In genomic region chr19:41430907-41431306, GRCh38 we compare ENCODE assay signal across 17 cellular contexts. TPM values are rescaled to one million over a fixed set of nuclear protein-coding genes. Genes with fewer than 3 reads are reported as not detected.
DNase-seq lines count a peak whose midpoint lies in the region; ATAC-seq, FAIRE-seq and TF ChIP-seq lines count a peak whose summit lies in the region.
"Had no signal": no experiment of that assay in that cellular context is flagged by ENCODE, and none has a peak within 500 bp of the region (broad histone marks: within the 10 kb centered on the region; RNA-seq: fewer than 3 reads in every experiment).

No MANE protein-coding gene starts in this region.

- in situ Hi-C loops in gastrocnemius medialis (cut with MboI; ENCODE audit: low sequenced_read_pairs in 4 of 4): no loop called here

- H3K27ac Mint-ChIP-seq in activated CD4-positive, alpha-beta memory T cell treated with anti-CD3 and anti-CD28 coated beads, Interleukin-2, amount 10 ng/mL, durations not matched to agents 7 days and 5 days: peak overlapping the region; percentile 51
- H3K27ac Mint-ChIP-seq in activated CD4-positive, alpha-beta memory T cell treated with anti-CD3 and anti-CD28 coated beads for 36 hours: no peak overlapping the region

- H3K27ac ChIP-seq in gastrocnemius medialis: peak overlapping the region; percentile 70 to 89 (median 76)
- no peak overlapping the region for H3K27ac ChIP-seq in body of pancreas
- no peak overlapping the region for H3K27ac ChIP-seq in kidney (ENCODE audit: low read depth in 2 of 2, low read length in 2 of 2)
- H3K27ac ChIP-seq: A549, coronary artery had no signal

- TF ChIP-seq POLR2A in gastrocnemius medialis (IDR thresholded peaks at IDR 0.05): no peak
- TF ChIP-seq POLR2A in body of pancreas (IDR thresholded peaks at IDR 0.05): no peak

- CTCF ChIA-PET in activated CD4-positive, alpha-beta memory T cell treated with anti-CD3 and anti-CD28 coated beads, Interleukin-2, amount 10 ng/mL, durations not matched to agents 7 days and 5 days (lab: Charles Lee): interaction anchor here (0.6 to 1.7 kb wide), 8 partner anchors 9 to 1125 kb away, joined by 3 to 6 read pairs (median 3); partner anchors contain the start of genes B9D2 and DMAC2
- CTCF ChIA-PET in activated CD4-positive, alpha-beta memory T cell treated with anti-CD3 and anti-CD28 coated beads for 36 hours (lab: Charles Lee): interaction anchor here (1.0 to 1.9 kb wide), 3 partner anchors 9 to 94 kb away, joined by 3 to 6 read pairs (median 3); partner anchors contain the start of gene DMAC2

- H3K4me1 Mint-ChIP-seq in activated CD4-positive, alpha-beta memory T cell treated with anti-CD3 and anti-CD28 coated beads, Interleukin-2, amount 10 ng/mL, durations not matched to agents 7 days and 5 days: peaks cover 40% of the 10 kb centered on the region
- peaks cover 20% of the 10 kb centered on the region for H3K4me1 Mint-ChIP-seq in activated CD4-positive, alpha-beta memory T cell treated with anti-CD3 and anti-CD28 coated beads for 36 hours (ENCODE audit: low read depth)

- no peaks in the 10 kb centered on the region for H3K27me3 Mint-ChIP-seq in activated CD4-positive, alpha-beta memory T cell treated with anti-CD3 and anti-CD28 coated beads, Interleukin-2, amount 10 ng/mL, durations not matched to agents 7 days and 5 days
- no peaks in the 10 kb centered on the region for H3K27me3 Mint-ChIP-seq in activated CD4-positive, alpha-beta memory T cell treated with anti-CD3 and anti-CD28 coated beads for 36 hours

- no peaks in the 10 kb centered on the region for H3K9me3 ChIP-seq in gastrocnemius medialis
- no peaks in the 10 kb centered on the region for H3K9me3 ChIP-seq in body of pancreas
- no peaks in the 10 kb centered on the region for H3K9me3 ChIP-seq in kidney (ENCODE audit: control insufficient read depth in 1 of 2, low read length in 2 of 2)
- H3K9me3 ChIP-seq: A549 had no signal

- no peak overlapping the region for H3K4me3 Mint-ChIP-seq in activated CD4-positive, alpha-beta memory T cell treated with anti-CD3 and anti-CD28 coated beads, Interleukin-2, amount 10 ng/mL, durations not matched to agents 7 days and 5 days
- no peak overlapping the region for H3K4me3 Mint-ChIP-seq in activated CD4-positive, alpha-beta memory T cell treated with anti-CD3 and anti-CD28 coated beads for 36 hours
- H3K4me3 Mint-ChIP-seq: CD14-positive monocyte had no signal

- no peak for FAIRE-seq in kidney (lab: Jason Lieb, UNC)

- H3K36me3 Mint-ChIP-seq in activated CD4-positive, alpha-beta memory T cell treated with anti-CD3 and anti-CD28 coated beads, Interleukin-2, amount 10 ng/mL, durations not matched to agents 7 days and 5 days (ENCODE audit: low read depth): peaks cover 34% of the 10 kb centered on the region
- peaks cover 18% of the 10 kb centered on the region for H3K36me3 Mint-ChIP-seq in activated CD4-positive, alpha-beta memory T cell treated with anti-CD3 and anti-CD28 coated beads for 36 hours

- ATAC-seq in gastrocnemius medialis (no peak), body of pancreas (no peak), GM21717 (IDR thresholded peaks at IDR 0.05; ENCODE audit: unreplicated experiment) (no peak)
- ATAC-seq: Panc1; stimulated activated naive CD8-positive, alpha-beta T cell treated with anti-CD3 and anti-CD28 coated beads, Interleukin-15, Interleukin-2, amounts not matched to agents 100 U/mL and 50 U/mL, for 24 hours had no signal

- H3K4me3 ChIP-seq in gastrocnemius medialis (no peak overlapping the region), body of pancreas (no peak overlapping the region), kidney (ENCODE audit: low read length in 2 of 2) (no peak overlapping the region)
- H3K4me3 ChIP-seq: A549, coronary artery had no signal

- no peak overlapping the region for H3K9ac ChIP-seq in kidney (ENCODE audit: low read length in 2 of 2)

- TF ChIP-seq CTCF in gastrocnemius medialis (IDR thresholded peaks at IDR 0.05 in 4 of 5, conservative IDR thresholded peaks at IDR 0.05 in 1 of 5) (no peak), body of pancreas (IDR thresholded peaks at IDR 0.05) (no peak), kidney (IDR thresholded peaks at IDR 0.05; ENCODE audit: borderline replicate concordance, extremely low read depth, insufficient read depth) (no peak)

- 79 to 82% methylated on average over 6 of the region's 6 CpGs for WGBS in body of pancreas, 2 donors

- H3K36me3 ChIP-seq in gastrocnemius medialis: peaks cover 0 to 17% of the 10 kb centered on the region in 2 donors
- H3K36me3 ChIP-seq in body of pancreas (replicated peaks in 1 of 2; ENCODE audit: insufficient read depth in 1 of 2, low read depth in 2 of 2): peaks cover 0 to 8% of the 10 kb centered on the region in 2 donors
- H3K36me3 ChIP-seq in kidney (ENCODE audit: control insufficient read depth in 1 of 2, insufficient read depth in 2 of 2, low read length in 2 of 2): peaks cover 6 to 18% of the 10 kb centered on the region in 2 donors

- peaks cover 23 to 38% of the 10 kb centered on the region in 2 donors for H3K4me1 ChIP-seq in gastrocnemius medialis
- H3K4me1 ChIP-seq in body of pancreas: peaks cover 9% of the 10 kb centered on the region
- H3K4me1 ChIP-seq in kidney (ENCODE audit: control insufficient read depth in 1 of 2, insufficient read depth in 1 of 2, low read depth in 1 of 2, low read length in 2 of 2): peaks cover 9 to 32% of the 10 kb centered on the region in 2 donors
- H3K4me1 ChIP-seq: A549 had no signal

- H3K27me3 ChIP-seq in gastrocnemius medialis: no peaks in the 10 kb centered on the region
- no peaks in the 10 kb centered on the region for H3K27me3 ChIP-seq in body of pancreas

- POLR2A ChIA-PET in activated CD4-positive, alpha-beta memory T cell treated with anti-CD3 and anti-CD28 coated beads, Interleukin-2, amount 10 ng/mL, durations not matched to agents 7 days and 5 days (lab: Charles Lee): interaction anchor here (0.9 to 1.9 kb wide), 2 partner anchors 103 to 110 kb away, joined by 3 to 7 read pairs; no protein-coding TSS in a partner anchor
- POLR2A ChIA-PET in activated CD4-positive, alpha-beta memory T cell treated with anti-CD3 and anti-CD28 coated beads for 36 hours (lab: Charles Lee): interaction anchor here (0.6 kb wide), 1 partner anchor 216 kb away, joined by 3 read pairs; no protein-coding TSS in a partner anchor

- DNase-seq in activated CD4-positive, alpha-beta memory T cell treated with anti-CD3 and anti-CD28 coated beads, Interleukin-2, amount 10 ng/mL, durations not matched to agents 7 days and 5 days: no peak
- DNase-seq in activated CD4-positive, alpha-beta memory T cell treated with anti-CD3 and anti-CD28 coated beads for 36 hours: no peak
- peak; percentile 45 for DNase-seq in MV-4-11 (lab: John Stamatoyannopoulos, UW)
- DNase-seq in glomerular visceral epithelial cell (ENCODE audit: extremely low spot score): peak; percentile 26
- DNase-seq in gastrocnemius medialis: no peak
- no peak for DNase-seq in body of pancreas
- no peak for DNase-seq in kidney
- DNase-seq: activated naive CD4-positive, alpha-beta T cell treated with anti-CD3 and anti-CD28 coated beads, Interleukin-2, amount 50 U/mL, for 16 hours; DND-41; NCI-H1105 treated with DMSO at 0.1 percent for 48 hours; NCI-H2227 treated with DMSO at 0.1 percent for 48 hours; stimulated activated naive CD8-positive, alpha-beta T cell treated with anti-CD3 and anti-CD28 coated beads, Interleukin-15, Interleukin-2, amounts not matched to agents 100 U/mL and 50 U/mL, for 24 hours had no signal

- no peaks in the 10 kb centered on the region for H3K9me3 Mint-ChIP-seq in activated CD4-positive, alpha-beta memory T cell treated with anti-CD3 and anti-CD28 coated beads, Interleukin-2, amount 10 ng/mL, durations not matched to agents 7 days and 5 days
- no peaks in the 10 kb centered on the region for H3K9me3 Mint-ChIP-seq in activated CD4-positive, alpha-beta memory T cell treated with anti-CD3 and anti-CD28 coated beads for 36 hours
- H3K9me3 Mint-ChIP-seq: CD14-positive monocyte had no signal

- intact Hi-C loops in activated CD4-positive, alpha-beta memory T cell treated with anti-CD3 and anti-CD28 coated beads for 36 hours (cut with micrococcal nuclease): no loop called here
- intact Hi-C loops in gastrocnemius medialis (cut with DNase I; ENCODE audit: low total_unique reads) (no loop called here), body of pancreas (cut with DNase I) (loop anchor here (10.0 kb wide), 1 partner anchor 106 kb away; no protein-coding TSS in a partner anchor), kidney (cut with DNase I) (no loop called here)

RNA-seq across cellular contexts. Expression of gene B3GNT8, which starts 3.7 kb away (rescaled TPM):
- 1 to 10 TPM; 4.3 to 5.4 TPM for total RNA-seq in activated CD4-positive, alpha-beta memory T cell treated with anti-CD3 and anti-CD28 coated beads, Interleukin-2, amount 10 ng/mL, durations not matched to agents 7 days and 5 days
- under 1 TPM; 0.55 to 0.68 TPM for total RNA-seq in activated CD4-positive, alpha-beta memory T cell treated with anti-CD3 and anti-CD28 coated beads for 36 hours
- total RNA-seq in gastrocnemius medialis (under 1 TPM in 3 of 4 donors, not detected in 1; 0.24 to 0.33 (median 0.33) TPM), body of pancreas (1 to 10 TPM; 3.6 to 9.1 TPM), kidney (4.4 TPM)
- 6.5 TPM for polyA plus RNA-seq in kidney (ENCODE audit: insufficient read depth, low read depth, low replicate concordance)
- polyA plus RNA-seq: A549 had no signal

RNA-seq across cellular contexts. Expression of gene DMAC2, which starts 8.8 kb away (rescaled TPM):
- total RNA-seq in activated CD4-positive, alpha-beta memory T cell treated with anti-CD3 and anti-CD28 coated beads, Interleukin-2, amount 10 ng/mL, durations not matched to agents 7 days and 5 days: 10 to 100 TPM; 36.0 to 38.4 TPM
- 10 to 100 TPM; 47.5 to 47.8 TPM for total RNA-seq in activated CD4-positive, alpha-beta memory T cell treated with anti-CD3 and anti-CD28 coated beads for 36 hours
- 10 to 100 TPM; 41.0 to 61.0 (median 49.8) TPM for total RNA-seq in gastrocnemius medialis
- 10 to 100 TPM; 13.5 to 45.5 TPM for total RNA-seq in body of pancreas
- total RNA-seq in kidney: 43.9 TPM
- 73.9 TPM for polyA plus RNA-seq in kidney (ENCODE audit: insufficient read depth, low read depth, low replicate concordance)

RNA-seq across cellular contexts. Expression of gene ERICH4, which starts 12.0 kb away (rescaled TPM):
- total RNA-seq in activated CD4-positive, alpha-beta memory T cell treated with anti-CD3 and anti-CD28 coated beads, Interleukin-2, amount 10 ng/mL, durations not matched to agents 7 days and 5 days: not detected
- not detected for total RNA-seq in activated CD4-positive, alpha-beta memory T cell treated with anti-CD3 and anti-CD28 coated beads for 36 hours
- total RNA-seq in gastrocnemius medialis (not detected), body of pancreas (not detected), kidney (not detected)
- polyA plus RNA-seq in kidney (ENCODE audit: insufficient read depth, low read depth, low replicate concordance): 23.1 TPM
- polyA plus RNA-seq: CD14-positive monocyte had no signal

RNA-seq across cellular contexts. Expression of gene BCKDHA, which starts 33.3 kb away (rescaled TPM):
- 10 to 100 TPM; 17.9 to 27.1 TPM for total RNA-seq in activated CD4-positive, alpha-beta memory T cell treated with anti-CD3 and anti-CD28 coated beads, Interleukin-2, amount 10 ng/mL, durations not matched to agents 7 days and 5 days
- 10 to 100 TPM; 17.4 to 23.2 TPM for total RNA-seq in activated CD4-positive, alpha-beta memory T cell treated with anti-CD3 and anti-CD28 coated beads for 36 hours
- total RNA-seq in gastrocnemius medialis (100 to 1,000 TPM in 1 of 4 donors, 10 to 100 TPM in 3; 80.8 to 115 (median 84.1) TPM), body of pancreas (10 to 100 TPM; 15.2 to 17.9 TPM), kidney (30.9 TPM)
- 72.2 TPM for polyA plus RNA-seq in kidney (ENCODE audit: insufficient read depth, low read depth, low replicate concordance)

RNA-seq across cellular contexts. Expression of gene EXOSC5, which starts 33.7 kb away (rescaled TPM):
- 10 to 100 TPM; 18.8 to 25.2 TPM for total RNA-seq in activated CD4-positive, alpha-beta memory T cell treated with anti-CD3 and anti-CD28 coated beads, Interleukin-2, amount 10 ng/mL, durations not matched to agents 7 days and 5 days
- total RNA-seq in activated CD4-positive, alpha-beta memory T cell treated with anti-CD3 and anti-CD28 coated beads for 36 hours: 10 to 100 TPM; 43.0 to 45.5 TPM
- total RNA-seq in gastrocnemius medialis (10 to 100 TPM; 29.1 to 61.9 (median 40.9) TPM), body of pancreas (10 to 100 TPM in 1 of 2 donors, 1 to 10 TPM in 1; 4.3 to 22.8 TPM), kidney (16.8 TPM)
- polyA plus RNA-seq in kidney (ENCODE audit: insufficient read depth, low read depth, low replicate concordance): 15.5 TPM

Comparison
In these comparisons a context has a peak if more than half of its experiments do, and no peak if none do; other contexts are left out.
1. DNase-seq: peak in MV-4-11 (single experiment) and glomerular visceral epithelial cell (single experiment); none in activated CD4-positive, alpha-beta memory T cell treated with anti-CD3 and anti-CD28 coated beads, Interleukin-2, amount 10 ng/mL, durations not matched to agents 7 days and 5 days (single experiment), activated CD4-positive, alpha-beta memory T cell treated with anti-CD3 and anti-CD28 coated beads for 36 hours (single experiment), gastrocnemius medialis (0 of 2), body of pancreas (0 of 4) and kidney (single experiment).
2. H3K27ac ChIP-seq: peak in gastrocnemius medialis (4 of 4); none in body of pancreas (0 of 4) and kidney (0 of 2).